ENCODE assay signal across 8 cellular contexts in genomic region chr1:158998781-158999161, GRCh38. TPM values are rescaled to one million over a fixed set of nuclear protein-coding genes. Genes with fewer than 3 reads are reported as not detected.
DNase-seq lines count a peak whose midpoint lies in the region; ATAC-seq, FAIRE-seq and TF ChIP-seq lines count a peak whose summit lies in the region.

No MANE protein-coding gene starts in this region.

- 0 out of 2 replicates have a peak, but pooled peaks cover 3% of the 10 kb centered on the region for H3K9me3 ChIP-seq in HUES64 (ENCODE audit: insufficient read depth, low read depth, low read length)
- no peaks in the 10 kb centered on the region for H3K9me3 ChIP-seq in PC-3 (ENCODE audit: low read length)
- no peaks in the 10 kb centered on the region for H3K9me3 ChIP-seq in GM12878 (replicated peaks; ENCODE audit: control insufficient read depth, insufficient read depth, low read length)

- H3K36me3 ChIP-seq in HUES64 (ENCODE audit: insufficient read depth, low read length) = no peaks in the 10 kb centered on the region
- H3K36me3 ChIP-seq in PC-3 (ENCODE audit: low read depth, low read length) = no peaks in the 10 kb centered on the region
- no peaks in the 10 kb centered on the region; a peak in 1 of 4 replicates for H3K36me3 ChIP-seq in GM12878 (ENCODE audit: control insufficient read depth in 2 of 2, insufficient read depth in 2 of 2, low read length in 1 of 2)

- H2AFZ ChIP-seq in PC-3 (ENCODE audit: low read length) (peak overlapping the region; percentile 70), GM12878 (ENCODE audit: control insufficient read depth, low read depth, low read length) (peak overlapping the region; percentile 65)

- no peaks in the 10 kb centered on the region for H3K27me3 ChIP-seq in HUES64 (ENCODE audit: insufficient read depth, low read length)
- H3K27me3 ChIP-seq in PC-3 (ENCODE audit: low read length) = no peaks in the 10 kb centered on the region
- H3K27me3 ChIP-seq in GM12878 (replicated peaks in 1 of 2; ENCODE audit: control insufficient read depth in 2 of 2, insufficient read depth in 2 of 2, low read length in 1 of 2) = no peaks in the 10 kb centered on the region

- H3K9me2 ChIP-seq in PC-3 (replicated peaks; ENCODE audit: low read length) = no peaks in the 10 kb centered on the region

- intact Hi-C loops in PC-3 (cut with micrococcal nuclease) = loop anchor here (1.0 to 10.0 kb wide), 5 partner anchors 114 to 795 kb away; no protein-coding TSS in a partner anchor
- intact Hi-C loops in GM12878 (cut with micrococcal nuclease; ENCODE audit: unreplicated experiment) = loop anchor here (1.0 to 10.0 kb wide), 6 partner anchors 48 to 794 kb away; no protein-coding TSS in a partner anchor

- SMC1A ChIA-PET in GM12878 (lab: Charles Lee; ENCODE audit: uncharacterized antibody, unreplicated experiment) = interaction anchor here (0.6 to 3.1 kb wide), 34 partner anchors 9 to 795 kb away, joined by 3 to 59 read pairs (median 5); partner anchors contain the start of genes AIM2, IFI16 and MNDA

- 12% methylated on average over 11 of the region's 13 CpGs for WGBS in HUES64
- 63% methylated on average over 13 of the region's 13 CpGs for WGBS in GM12878 (ENCODE audit: insufficient coverage, insufficient replicate concordance, low lambda C conversion rate, missing lambda C conversion rate)

- no peaks in the 10 kb centered on the region for H3F3A ChIP-seq in PC-3 (ENCODE audit: low read length, unreplicated experiment)

- peaks cover 26% of the 10 kb centered on the region for H3K4me1 ChIP-seq in HUES64 (ENCODE audit: insufficient read depth, low read length)
- peaks cover 14% of the 10 kb centered on the region for H3K4me1 ChIP-seq in PC-3 (ENCODE audit: insufficient read depth, low read length)
- H3K4me1 ChIP-seq in GM12878 (ENCODE audit: control insufficient read depth, insufficient read depth, low read length) = peaks cover 7% of the 10 kb centered on the region

- in situ Hi-C loops in G401 (cut with HindIII; ENCODE audit: low sequenced_read_pairs) (no loop called here), GM12878 (cut with MboI) (loop anchor here (5.0 kb wide), 2 partner anchors 206 to 491 kb away; no protein-coding TSS in a partner anchor)

- H3K9ac ChIP-seq in HUES64 (ENCODE audit: low read depth, low read length) (peak overlapping the region; percentile 62), PC-3 (ENCODE audit: low read length) (no peak overlapping the region; the same call in 1 of the 2 replicates), GM12878 (ENCODE audit: control insufficient read depth, insufficient read depth, low read length) (peak overlapping the region; percentile 21; the same call in 1 of the 2 replicates)

- FAIRE-seq in GM12878 (lab: Jason Lieb, UNC) = peak; percentile 87

- H3K79me2 ChIP-seq in PC-3 (ENCODE audit: low read length) (no peaks in the 10 kb centered on the region), GM12878 (ENCODE audit: control insufficient read depth, insufficient read depth, low read length) (no peaks in the 10 kb centered on the region)

- H3K4me3 ChIP-seq in HUES64 (ENCODE audit: low read length) = peak overlapping the region; percentile 71
- peak overlapping the region; percentile 61 for H3K4me3 ChIP-seq in PC-3 (ENCODE audit: low read length)
- H3K4me3 ChIP-seq in GM12878 = no peak overlapping the region
- H3K4me3 ChIP-seq in iPS-11a (ENCODE audit: low read depth, low read length) = peak overlapping the region; percentile 53
- H3K4me3 ChIP-seq in retinal pigment epithelial cell (ENCODE audit: low read length) = peak overlapping the region; percentile 68

- RAD21 ChIA-PET in GM12878 (lab: Charles Lee; ENCODE audit: unreplicated experiment) = interaction anchor here (0.6 to 3.4 kb wide), 24 partner anchors 9 to 795 kb away, joined by 3 to 37 read pairs (median 5); partner anchors contain the start of genes AIM2, IFI16 and MNDA

- H4K20me1 ChIP-seq in PC-3 (ENCODE audit: low read length) = no peaks in the 10 kb centered on the region
- H4K20me1 ChIP-seq in GM12878 (ENCODE audit: control insufficient read depth, insufficient read depth) = no peaks in the 10 kb centered on the region

- peak; percentile 39 for DNase-seq in G401 (ENCODE audit: low spot score)
- DNase-seq in PC-3 = peak; percentile 80
- DNase-seq in GM12878 (ENCODE audit: low read depth, low spot score) = peak; percentile 50
- DNase-seq in retinal pigment epithelial cell (ENCODE audit: low read depth) = no peak

- H3K27ac ChIP-seq in 22Rv1 = no peak overlapping the region
- peak overlapping the region; percentile 91; the same call in 1 of the 2 replicates for H3K27ac ChIP-seq in HUES64 (ENCODE audit: low read depth, low read length)
- no peak overlapping the region for H3K27ac ChIP-seq in PC-3 (ENCODE audit: low read length)
- H3K27ac ChIP-seq in GM12878 (ENCODE audit: control insufficient read depth, insufficient read depth) = no peak overlapping the region

- no peak for TF ChIP-seq POLR2A in GM12878 (IDR thresholded peaks at IDR 0.05; ENCODE audit: low read depth, low read length)

- ATAC-seq in PC-3 = peak; percentile 29
- ATAC-seq in GM12878 = peak; percentile 68
- ATAC-seq in HG03565 (IDR thresholded peaks at IDR 0.05; ENCODE audit: unreplicated experiment) = no peak

- H3K4me2 ChIP-seq in PC-3 (ENCODE audit: low read length) (peak overlapping the region; percentile 75), GM12878 (ENCODE audit: control insufficient read depth, insufficient read depth) (peak overlapping the region; percentile 68)

- CTCF ChIA-PET in PC-3 (lab: Charles Lee) = interaction anchor here (0.5 to 0.7 kb wide), 7 partner anchors 15 to 752 kb away, joined by 3 to 8 read pairs (median 3); no protein-coding TSS in a partner anchor
- CTCF ChIA-PET in GM12878 (lab: Yijun Ruan, JAX) = interaction anchor here (0.7 to 3.5 kb wide), 36 partner anchors 9 to 795 kb away, joined by 3 to 62 read pairs (median 6); partner anchors contain the start of genes AIM2 and MNDA

- TF ChIP-seq RAD21 in GM12878 (IDR thresholded peaks at IDR 0.05; ENCODE audit: insufficient read depth, low read depth, low read length) = peak; percentile 96

- BruUV-seq in PC-3 (replicated peaks; lab: Mats Ljungman, UMichigan) = no TSS peak
- BruUV-seq in GM12878 (replicated peaks; lab: Mats Ljungman, UMichigan) = no TSS peak

- POLR2A ChIA-PET in PC-3 (lab: Charles Lee; ENCODE audit: unreplicated experiment) = interaction anchor here (0.5 kb wide), 1 partner anchor 497 kb away, joined by 5 read pairs; no protein-coding TSS in a partner anchor
- POLR2A ChIA-PET in GM12878 (lab: Charles Lee) = no interaction called here

- peak; percentile 94 for TF ChIP-seq CTCF in 22Rv1 (IDR thresholded peaks at IDR 0.05)
- TF ChIP-seq CTCF in PC-3 (conservative IDR thresholded peaks at IDR 0.05; ENCODE audit: low read depth, low read length) = peak; percentile 98
- peak; percentile 68 to 81 (median 80) for TF ChIP-seq CTCF in GM12878 (IDR thresholded peaks at IDR 0.05 in 2 of 3, conservative IDR thresholded peaks at IDR 0.05 in 1 of 3; ENCODE audit: control insufficient read depth in 2 of 3, extremely low read depth in 1 of 3, insufficient read depth in 1 of 3, low read depth in 3 of 3, low read length in 3 of 3)
- peak; percentile 77 for TF ChIP-seq CTCF in retinal pigment epithelial cell (conservative IDR thresholded peaks at IDR 0.05; ENCODE audit: low read depth, low read length)

- TF ChIP-seq EP300 in GM12878 (IDR thresholded peaks at IDR 0.05; ENCODE audit: borderline replicate concordance in 1 of 2, control insufficient read depth in 1 of 2, low read depth in 2 of 2, low read length in 2 of 2) = no peak

TF ChIP-seq in GM12878, 131 proteins besides CTCF, POLR2A, EP300 and RAD21 (continues in another document):
- TF ChIP-seq SKIL (IDR thresholded peaks at IDR 0.05; ENCODE audit: low read depth, poor library complexity, severe bottlenecking) = peak; percentile 25

RNA-seq across cellular contexts. Expression of gene IFI16, which starts 10.9 kb away (rescaled TPM):
- total RNA-seq in G401 (2014; rRNA removed; shearing (Covaris generic)) = not detected in 2 replicates
- polyA plus RNA-seq in HUES64 (2013, experiment 1 of 2) = 6.3 TPM
- polyA plus RNA-seq in HUES64 (2013, experiment 2 of 2) = 10.4 TPM
- total RNA-seq in PC-3 (2014; rRNA removed) (0.98 and 1.3 TPM in 2 replicates), GM12878 (2014; rRNA removed) (147 and 155 TPM in 2 replicates), GM12878 (2014; rRNA removed; fragmentation: Illumina TruSeq; extraction: Trizol) (120 and 123 TPM in 2 replicates), GM12878 (2021) (185 and 196 TPM in 2 replicates)
- total RNA-seq in GM12878 (2013; cell fraction: nucleolus; rRNA removed) = 152 and 157 TPM in 2 replicates
- polyA plus RNA-seq in GM12878 (2011; ENCODE audit: low read depth) = 119 TPM
- polyA plus RNA-seq in GM12878 (2011; rRNA removed) (375 and 581 TPM in 2 replicates), GM12878 (2014; fragmentation: Illumina TruSeq; extraction: Trizol) (366 and 473 TPM in 2 replicates), GM12878 (2014; fragmentation: Nextera tagmentation; extraction: Ambion mirVana) (100 to 1,000 TPM; 191 to 255 TPM), GM12878 (2014; rRNA removed) (188 and 232 TPM in 2 replicates), GM12878 (2016; fragmentation: Nextera tagmentation; extraction: Ambion mirVana) (100 to 1,000 TPM; 149 to 165 TPM)
- 144 and 189 TPM in 2 replicates for polyA plus RNA-seq in GM12878 (2011; cell fraction: cytosol; rRNA removed)
- 193 and 199 TPM in 2 replicates for polyA plus RNA-seq in GM12878 (2011; cell fraction: nucleus; rRNA removed)
- 175 and 215 TPM in 2 replicates for polyA plus RNA-seq in GM12878 (2012)
- 163 and 190 TPM in 2 replicates for polyA minus RNA-seq in GM12878 (2011; rRNA and poly(A)+ RNA removed)
- 90.2 and 92.9 TPM in 2 replicates for polyA minus RNA-seq in GM12878 (2011; cell fraction: cytosol; rRNA and poly(A)+ RNA removed)
- polyA minus RNA-seq in GM12878 (2011; cell fraction: nucleus; rRNA and poly(A)+ RNA removed) = 119 and 143 TPM in 2 replicates

Comparison
In these comparisons a context has a peak if more than half of its experiments do, and no peak if none do; other contexts are left out.
1. RNA of gene IFI16, which starts 10.9 kb away (total RNA-seq): 120 to 196 TPM in GM12878; 0.98 to 1.3 TPM in PC-3 and not detected in G401; every median in the first group is over 10 times any median in the second.
2. Peak in every context shown above with its lines, with median percentiles within 50 percentile points of each other: CTCF ChIP-seq.